Comparison of ENCODE assay signal across 2 cellular contexts in genomic region chr20:34951652-34952051, GRCh38.
TF ChIP-seq lines count a peak whose summit lies in the region.

No MANE protein-coding gene starts in this region.

TF ChIP-seq in HEK293, 187 proteins besides CTCF, POLR2A, EP300 and RAD21:
- TF ChIP-seq PRDM2 (tag by site-specific recombination; IDR thresholded peaks at IDR 0.05; ENCODE audit: borderline replicate concordance) (no peak), ZIC2 (tag by site-specific recombination; IDR thresholded peaks at IDR 0.05) (0 out of 2 replicates have a peak, but pooled peaks have one; percentile 33), ZNF335 (tag by site-specific recombination; conservative IDR thresholded peaks at IDR 0.05) (peak; percentile 14; the same call in 1 of the 2 replicates)

TF ChIP-seq in H1, 55 proteins besides CTCF, POLR2A, EP300 and RAD21:
- TF ChIP-seq TBP (IDR thresholded peaks at IDR 0.05; ENCODE audit: low read depth, low read length), result no peak
- no peak for TF ChIP-seq CREB1 (IDR thresholded peaks at IDR 0.05)
